In genomic region chr6:18155273-18155863, GRCh38 we compare ENCODE assay signal across 8 cellular contexts. TPM values are rescaled to one million over a fixed set of nuclear protein-coding genes. Genes with fewer than 3 reads are reported as not detected.
DNase-seq lines count a peak whose midpoint lies in the region; ATAC-seq, FAIRE-seq and TF ChIP-seq lines count a peak whose summit lies in the region.

KDM1B (plus strand) TSS chr6:18155422; CDS start chr6:18159896, 4,474 bp downstream.

- WGBS in thyroid gland, 2 donors: 3% methylated on average over 10 to 24 of the region's 67 CpGs

- FAIRE-seq in G401.6 (lab: Jason Lieb, UNC): peak; percentile 60

- peak; percentile 86 for ATAC-seq in GM23338

- peak within 1 kb of the TSS; percentile 99 for H3K4me3 Mint-ChIP-seq in GM23338
- peak within 1 kb of the TSS; percentile 97 for H3K4me3 Mint-ChIP-seq in activated naive CD4-positive, alpha-beta T cell treated with anti-CD3 and anti-CD28 coated beads for 36 hours

- H3F3A ChIP-seq in GM23338 (replicated peaks; ENCODE audit: low read depth): no peaks in the 10 kb centered on the region

- peak within 1 kb of the TSS; percentile 71 for H3K27ac ChIP-seq in GM23338 (ENCODE audit: low read depth)
- peak within 1 kb of the TSS; percentile 84 to 91 (median 89) for H3K27ac ChIP-seq in thyroid gland

- TF ChIP-seq POLR2A in thyroid gland (IDR thresholded peaks at IDR 0.05): peak; percentile 75 to 93

- no peaks in the 10 kb centered on the region for H3K9me3 ChIP-seq in thyroid gland

- H3K36me3 ChIP-seq in GM23338 (ENCODE audit: insufficient read depth): no peaks in the 10 kb centered on the region; the same call in 1 of the 2 replicates
- H3K36me3 ChIP-seq in thyroid gland: peaks cover 4 to 10% of the 10 kb centered on the region in 2 donors

- H3K27me3 ChIP-seq in GM23338 (ENCODE audit: insufficient read depth) (no peaks in the 10 kb centered on the region), thyroid gland (no peaks in the 10 kb centered on the region)

- peaks cover 7% of the 10 kb centered on the region for H3K27me3 Mint-ChIP-seq in GM23338 (ENCODE audit: insufficient read depth, low read depth, poor library complexity)
- H3K27me3 Mint-ChIP-seq in activated naive CD4-positive, alpha-beta T cell treated with anti-CD3 and anti-CD28 coated beads for 36 hours (ENCODE audit: low read depth): no peaks in the 10 kb centered on the region

- peak; percentile 99 for DNase-seq in GM23338 (ENCODE audit: low spot score)
- peak; percentile 98 for DNase-seq in LHCN-M2 (ENCODE audit: low read depth)
- DNase-seq in SHP77 (lab: John Stamatoyannopoulos, UW): peak; percentile 92 to 96
- peak; percentile 98 for DNase-seq in activated naive CD4-positive, alpha-beta T cell treated with anti-CD3 and anti-CD28 coated beads for 36 hours
- peak; percentile 99 for DNase-seq in globus pallidus (ENCODE audit: low spot score)
- DNase-seq in occipital lobe (lab: John Stamatoyannopoulos, UW): peak; percentile 99
- DNase-seq in thyroid gland: peak; percentile 98

- H3K9me2 ChIP-seq in GM23338 (ENCODE audit: insufficient read depth): no peaks in the 10 kb centered on the region

- H3K27ac Mint-ChIP-seq in GM23338: peak within 1 kb of the TSS; percentile 99
- peak within 1 kb of the TSS; percentile 88 for H3K27ac Mint-ChIP-seq in activated naive CD4-positive, alpha-beta T cell treated with anti-CD3 and anti-CD28 coated beads for 36 hours

- peak within 1 kb of the TSS; percentile 90 for H2AFZ ChIP-seq in GM23338

- peaks cover 11% of the 10 kb centered on the region for H3K36me3 Mint-ChIP-seq in GM23338 (ENCODE audit: low read depth)
- peaks cover 7% of the 10 kb centered on the region for H3K36me3 Mint-ChIP-seq in activated naive CD4-positive, alpha-beta T cell treated with anti-CD3 and anti-CD28 coated beads for 36 hours (ENCODE audit: low read depth)

- no peaks in the 10 kb centered on the region for H3K9me3 Mint-ChIP-seq in GM23338
- no peaks in the 10 kb centered on the region for H3K9me3 Mint-ChIP-seq in activated naive CD4-positive, alpha-beta T cell treated with anti-CD3 and anti-CD28 coated beads for 36 hours

- intact Hi-C loops in activated naive CD4-positive, alpha-beta T cell treated with anti-CD3 and anti-CD28 coated beads for 36 hours (cut with micrococcal nuclease): loop anchor here (1.0 to 10.0 kb wide), 10 partner anchors 33 to 1671 kb away; partner anchors contain the start of genes ATXN1, FAM8A1, NHLRC1 and NUP153
- intact Hi-C loops in thyroid gland (cut with DNase I): no loop called here

- H3K4me1 Mint-ChIP-seq in GM23338: peaks cover 16% of the 10 kb centered on the region
- peaks cover 22% of the 10 kb centered on the region for H3K4me1 Mint-ChIP-seq in activated naive CD4-positive, alpha-beta T cell treated with anti-CD3 and anti-CD28 coated beads for 36 hours (ENCODE audit: low read depth)

- peak within 1 kb of the TSS; percentile 91 for H3K4me2 ChIP-seq in GM23338

- H3K79me2 ChIP-seq in GM23338 (replicated peaks; ENCODE audit: insufficient read depth): peaks cover 7% of the 10 kb centered on the region; the same call in 1 of the 2 replicates

- TF ChIP-seq CTCF in GM23338 (conservative IDR thresholded peaks at IDR 0.05; ENCODE audit: low read depth in 2 of 2) (no peak), thyroid gland (IDR thresholded peaks at IDR 0.05) (no peak)

- no peaks in the 10 kb centered on the region for H4K20me1 ChIP-seq in GM23338 (replicated peaks; ENCODE audit: insufficient read depth)

- CTCF ChIA-PET in activated naive CD4-positive, alpha-beta T cell treated with anti-CD3 and anti-CD28 coated beads for 36 hours (lab: Charles Lee): interaction anchor here (0.6 kb wide), 1 partner anchor 168 kb away, joined by 4 read pairs; no protein-coding TSS in a partner anchor

- H3K4me3 ChIP-seq in GM23338: peak within 1 kb of the TSS; percentile 87
- peak within 1 kb of the TSS; percentile 60 to 77 (median 76) for H3K4me3 ChIP-seq in thyroid gland (replicated peaks in 1 of 3)

- H3K4me1 ChIP-seq in GM23338 (ENCODE audit: insufficient read depth) (peaks cover 17% of the 10 kb centered on the region), thyroid gland (peaks cover 6 to 19% of the 10 kb centered on the region in 2 donors)

TF ChIP-seq in GM23338, 12 proteins besides CTCF, POLR2A, EP300 and RAD21:
- no peak for TF ChIP-seq JUNB (IDR thresholded peaks at IDR 0.05; ENCODE audit: unreplicated experiment)
- TF ChIP-seq POLR2AphosphoS5 (IDR thresholded peaks at IDR 0.05; ENCODE audit: low read depth): peak; percentile 44; the same call in 1 of the 2 replicates

RNA-seq across cellular contexts. Expression of gene KDM1B, which starts in this region (rescaled TPM):
- 6.9 and 9.0 TPM in 2 replicates for total RNA-seq in GM23338 (2014; rRNA removed; shearing (Covaris generic))
- 2.2 and 3.8 TPM in 2 replicates for polyA plus RNA-seq in GM23338 (2016; fragmentation: Nextera tagmentation; extraction: Ambion mirVana)
- total RNA-seq in LHCN-M2 (2014; rRNA removed) (12.2 and 13.3 TPM in 2 replicates), occipital lobe (47.4 TPM), thyroid gland (10 to 100 TPM; 46.2 to 89.5 (median 70.8) TPM)
- polyA plus RNA-seq in LHCN-M2 (2012): 11.8 TPM
- total RNA-seq in activated naive CD4-positive, alpha-beta T cell treated with anti-CD3 and anti-CD28 coated beads for 36 hours: 10 to 100 TPM; 14.4 to 15.2 TPM

Comparison
In these comparisons a context has a peak if more than half of its experiments do, and no peak if none do; other contexts are left out.
1. Peak in every context shown above with its lines: DNase-seq, ATAC-seq, H3K4me3 ChIP-seq and H3K27ac ChIP-seq.